ENCODE assay signal across 23 cellular contexts in genomic region chr2:217398101-217398500, GRCh38.
A peak's percentile ranks its signal among the peaks of the same experiment; 100 is the strongest.
DNase-seq lines count a peak whose midpoint lies in the region; ATAC-seq, FAIRE-seq and TF ChIP-seq lines count a peak whose summit lies in the region.
"Had no signal": no experiment of that assay in that cellular context is flagged by ENCODE, and none has a peak within 500 bp of the region (broad histone marks: within the 10 kb centered on the region; RNA-seq: fewer than 3 reads in every experiment).

No MANE protein-coding gene starts in this region.

- POLR2A ChIA-PET in activated naive CD8-positive, alpha-beta T cell treated with anti-CD3 and anti-CD28 coated beads, Interleukin-2, amount 10 ng/mL, durations not matched to agents 7 days and 5 days (lab: Charles Lee), result no interaction called here
- POLR2A ChIA-PET in HepG2 (lab: Yijun Ruan, JAX), result no interaction called here

- H3K36me3 Mint-ChIP-seq in activated naive CD8-positive, alpha-beta T cell treated with anti-CD3 and anti-CD28 coated beads, Interleukin-2, amount 10 ng/mL, durations not matched to agents 7 days and 5 days, result peaks cover 2% of the 10 kb centered on the region
- H3K36me3 Mint-ChIP-seq in activated naive CD8-positive, alpha-beta T cell treated with anti-CD3 and anti-CD28 coated beads for 36 hours, result peaks cover 10% of the 10 kb centered on the region
- H3K36me3 Mint-ChIP-seq in astrocyte (ENCODE audit: low read depth, unreplicated experiment), result no peaks in the 10 kb centered on the region

- H3K27ac Mint-ChIP-seq in activated naive CD8-positive, alpha-beta T cell treated with anti-CD3 and anti-CD28 coated beads, Interleukin-2, amount 10 ng/mL, durations not matched to agents 7 days and 5 days, result peak overlapping the region; percentile 1
- no peak overlapping the region for H3K27ac Mint-ChIP-seq in activated naive CD8-positive, alpha-beta T cell treated with anti-CD3 and anti-CD28 coated beads for 36 hours
- peak overlapping the region; percentile 90 for H3K27ac Mint-ChIP-seq in astrocyte (ENCODE audit: unreplicated experiment)
- H3K27ac Mint-ChIP-seq: CD14-positive monocyte had no signal

- TF ChIP-seq EP300 in HepG2 (IDR thresholded peaks at IDR 0.05; ENCODE audit: low read depth in 2 of 2, low read length in 2 of 2) (no peak), HepG2 (CRISPR knock-in tag; IDR thresholded peaks at IDR 0.05; ENCODE audit: borderline replicate concordance) (no peak)

- no peak overlapping the region for H3K4me2 ChIP-seq in astrocyte (ENCODE audit: low read length)
- H3K4me2 ChIP-seq in HepG2 (ENCODE audit: low read depth, low read length), result no peak overlapping the region
- H3K4me2 ChIP-seq: SK-N-SH had no signal

- DNase-seq in activated naive CD8-positive, alpha-beta T cell treated with anti-CD3 and anti-CD28 coated beads, Interleukin-2, amount 10 ng/mL, durations not matched to agents 7 days and 5 days, result no peak
- DNase-seq in activated naive CD8-positive, alpha-beta T cell treated with anti-CD3 and anti-CD28 coated beads for 36 hours, result no peak
- peak; percentile 51 for DNase-seq in astrocyte (ENCODE audit: low read depth)
- DNase-seq in DMS79 treated with DMSO at 0.1 percent for 48 hours (lab: John Stamatoyannopoulos, UW), result no peak
- no peak for DNase-seq in HepG2 (ENCODE audit: low spot score)
- DNase-seq in NCI-H2171 (lab: John Stamatoyannopoulos, UW), result no peak
- DNase-seq: AML-193, Caco-2, DMS 273 treated with DMSO at 0.1 percent for 48 hours, NCI-H1092, NCI-H1436, NCI-H187 treated with DMSO at 0.1 percent for 48 hours, NCI-H2107, NCI-H2227 treated with DMSO at 0.1 percent for 48 hours, NCI-H510A, NCI-H748 treated with DMSO at 0.1 percent for 48 hours, SIG-M5 had no signal

- no peak for TF ChIP-seq POLR2A in HepG2 (IDR thresholded peaks at IDR 0.05; ENCODE audit: insufficient read depth in 1 of 2, low read depth in 2 of 2, low read length in 2 of 2)

- peak overlapping the region; percentile 86 for H3K27ac ChIP-seq in astrocyte (ENCODE audit: low read depth, low read length)
- H3K27ac ChIP-seq in neutrophil, result peak overlapping the region; percentile 71
- H3K27ac ChIP-seq in HepG2 (ENCODE audit: extremely low read length, insufficient read depth, low read length), result no peak overlapping the region

- peaks cover 16% of the 10 kb centered on the region for H3K4me1 Mint-ChIP-seq in activated naive CD8-positive, alpha-beta T cell treated with anti-CD3 and anti-CD28 coated beads, Interleukin-2, amount 10 ng/mL, durations not matched to agents 7 days and 5 days
- peaks cover 21% of the 10 kb centered on the region for H3K4me1 Mint-ChIP-seq in activated naive CD8-positive, alpha-beta T cell treated with anti-CD3 and anti-CD28 coated beads for 36 hours
- H3K4me1 Mint-ChIP-seq in astrocyte (ENCODE audit: low read depth, unreplicated experiment), result peaks cover 42% of the 10 kb centered on the region

- no peaks in the 10 kb centered on the region for H3K9me3 Mint-ChIP-seq in activated naive CD8-positive, alpha-beta T cell treated with anti-CD3 and anti-CD28 coated beads, Interleukin-2, amount 10 ng/mL, durations not matched to agents 7 days and 5 days
- peaks cover 1% of the 10 kb centered on the region for H3K9me3 Mint-ChIP-seq in activated naive CD8-positive, alpha-beta T cell treated with anti-CD3 and anti-CD28 coated beads for 36 hours
- peaks cover 3% of the 10 kb centered on the region for H3K9me3 Mint-ChIP-seq in astrocyte (ENCODE audit: unreplicated experiment)

- ATAC-seq in activated naive CD8-positive, alpha-beta T cell treated with anti-CD3 and anti-CD28 coated beads, Interleukin-2, amount 10 ng/mL, durations not matched to agents 7 days and 5 days (ENCODE audit: low read depth), result no peak
- ATAC-seq in HepG2, result no peak
- ATAC-seq: Panc1 had no signal

- CTCF ChIA-PET in HepG2 (lab: Yijun Ruan, JAX; ENCODE audit: low intra/inter-chr PET ratio, low total read pairs), result no interaction called here

- no peaks in the 10 kb centered on the region for H3K79me2 ChIP-seq in astrocyte (ENCODE audit: insufficient read depth, low read length)
- H3K79me2 ChIP-seq in HepG2 (ENCODE audit: insufficient read depth, low read length), result no peaks in the 10 kb centered on the region

- H3K27me3 Mint-ChIP-seq in activated naive CD8-positive, alpha-beta T cell treated with anti-CD3 and anti-CD28 coated beads, Interleukin-2, amount 10 ng/mL, durations not matched to agents 7 days and 5 days, result no peaks in the 10 kb centered on the region
- H3K27me3 Mint-ChIP-seq in activated naive CD8-positive, alpha-beta T cell treated with anti-CD3 and anti-CD28 coated beads for 36 hours, result no peaks in the 10 kb centered on the region
- no peaks in the 10 kb centered on the region for H3K27me3 Mint-ChIP-seq in astrocyte (ENCODE audit: low read depth, unreplicated experiment)

- intact Hi-C loops in HepG2 (cut with micrococcal nuclease; ENCODE audit: unreplicated experiment), result no loop called here

- H3K36me3 ChIP-seq in astrocyte (ENCODE audit: insufficient read depth, low read length), result no peaks in the 10 kb centered on the region
- H3K36me3 ChIP-seq in neutrophil, result no peaks in the 10 kb centered on the region
- H3K36me3 ChIP-seq in HepG2 (replicated peaks in 1 of 2; ENCODE audit: control insufficient read depth in 1 of 2, insufficient read depth in 2 of 2, low read length in 2 of 2), result no peaks in the 10 kb centered on the region

- WGBS in HepG2 (ENCODE audit: low lambda C conversion rate), result 47% methylated on average over 7 of the region's 7 CpGs

- H3K9me3 ChIP-seq in astrocyte (ENCODE audit: insufficient read depth, low read depth, low read length) (no peaks in the 10 kb centered on the region), neutrophil (no peaks in the 10 kb centered on the region), HepG2 (ENCODE audit: low read length) (no peaks in the 10 kb centered on the region)
- H3K9me3 ChIP-seq: Caco-2, SK-N-SH had no signal

- H3K4me3 Mint-ChIP-seq in activated naive CD8-positive, alpha-beta T cell treated with anti-CD3 and anti-CD28 coated beads, Interleukin-2, amount 10 ng/mL, durations not matched to agents 7 days and 5 days, result no peak overlapping the region
- H3K4me3 Mint-ChIP-seq in activated naive CD8-positive, alpha-beta T cell treated with anti-CD3 and anti-CD28 coated beads for 36 hours, result no peak overlapping the region
- no peak overlapping the region for H3K4me3 Mint-ChIP-seq in astrocyte (ENCODE audit: unreplicated experiment)
- H3K4me3 Mint-ChIP-seq: CD14-positive monocyte had no signal

- no peak for TF ChIP-seq RAD21 in HepG2 (CRISPR knock-in tag; IDR thresholded peaks at IDR 0.05)

- TF ChIP-seq CTCF in astrocyte (IDR thresholded peaks at IDR 0.05; ENCODE audit: insufficient read depth, low read depth, low read length), result no peak
- no peak for TF ChIP-seq CTCF in neutrophil (IDR thresholded peaks at IDR 0.05)
- TF ChIP-seq CTCF in HepG2 (CRISPR knock-in tag; IDR thresholded peaks at IDR 0.05), result no peak

- H3K9ac ChIP-seq in astrocyte (ENCODE audit: low read length), result peak overlapping the region; percentile 56
- no peak overlapping the region for H3K9ac ChIP-seq in HepG2 (ENCODE audit: insufficient read depth, low read depth, low read length)
- H3K9ac ChIP-seq: SK-N-SH had no signal

- H3K4me3 ChIP-seq in astrocyte (ENCODE audit: insufficient read depth, low read depth, low read length) (no peak overlapping the region), neutrophil (ENCODE audit: low read depth in 1 of 2, low read length in 1 of 2) (no peak overlapping the region), HepG2 (replicated peaks in 1 of 3; ENCODE audit: insufficient read depth in 1 of 3, low read depth in 2 of 3, low read length in 3 of 3) (no peak overlapping the region)

- FAIRE-seq in astrocyte (lab: Jason Lieb, UNC), result no peak
- FAIRE-seq in HepG2 (lab: Jason Lieb, UNC), result no peak
- FAIRE-seq: GM12891, H54 had no signal

- in situ Hi-C loops in HepG2 (cut with HindIII; ENCODE audit: extremely low pct_ligation_motif_present, low pct_unique_long_range_greater_than_20kb), result no loop called here

- H3K27me3 ChIP-seq in astrocyte (ENCODE audit: insufficient read depth, low read length), result no peaks in the 10 kb centered on the region
- H3K27me3 ChIP-seq in neutrophil, result no peaks in the 10 kb centered on the region
- no peaks in the 10 kb centered on the region for H3K27me3 ChIP-seq in HepG2 (ENCODE audit: control insufficient read depth in 1 of 2, insufficient read depth in 2 of 2, low read length in 2 of 2)

- no TSS peak for BruUV-seq in HepG2 (replicated peaks; lab: Mats Ljungman, UMichigan)

- peaks cover 31% of the 10 kb centered on the region for H3K4me1 ChIP-seq in astrocyte (ENCODE audit: insufficient read depth, low read length)
- peaks cover 26 to 35% of the 10 kb centered on the region in 2 experiments for H3K4me1 ChIP-seq in neutrophil (ENCODE audit: control insufficient read depth in 1 of 2, insufficient read depth in 1 of 2, low read depth in 1 of 2, low read length in 1 of 2)
- no peaks in the 10 kb centered on the region for H3K4me1 ChIP-seq in HepG2 (ENCODE audit: insufficient read depth, low read length)
- H3K4me1 ChIP-seq: Caco-2 had no signal

- H2AFZ ChIP-seq in astrocyte (ENCODE audit: low read depth, low read length) (no peak overlapping the region), HepG2 (ENCODE audit: low read length) (no peak overlapping the region)

- H4K20me1 ChIP-seq in astrocyte (ENCODE audit: insufficient read depth, low read length) (no peaks in the 10 kb centered on the region), HepG2 (ENCODE audit: insufficient read depth, low read length) (no peaks in the 10 kb centered on the region)

TF ChIP-seq in HepG2, 621 proteins besides CTCF, POLR2A, EP300 and RAD21 (continues in another document):
- TF ChIP-seq HBP1 (CRISPR knock-in tag; IDR thresholded peaks at IDR 0.05; ENCODE audit: low read depth), result no peak
